1 cellular context compared by ENCODE assay signal in the genomic region with DNA sequence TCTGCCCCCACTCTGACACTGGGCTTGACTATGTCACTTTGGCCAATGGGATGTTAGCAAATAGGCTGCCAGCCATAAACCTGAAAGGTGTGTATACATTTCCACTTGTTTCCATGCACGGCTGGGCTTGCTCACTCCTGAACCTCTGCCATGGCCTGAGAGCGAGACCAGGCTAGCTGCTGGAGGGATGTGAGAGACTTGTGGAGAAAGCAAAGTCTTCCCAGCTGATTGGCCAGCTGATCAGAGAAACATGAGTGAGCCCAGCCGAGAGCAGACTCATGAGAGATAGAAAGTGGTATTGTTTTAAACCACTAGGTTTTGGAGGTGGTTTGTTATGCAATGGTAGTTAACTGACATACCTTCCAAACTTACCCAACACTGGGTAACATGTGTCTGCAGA.
TF ChIP-seq lines count a peak whose summit lies in the region.

No MANE protein-coding gene starts in this region.

TF ChIP-seq in IMR-90, 13 proteins besides CTCF, POLR2A, EP300 and RAD21 (continued from another document):
- TF ChIP-seq, protein P1, sequence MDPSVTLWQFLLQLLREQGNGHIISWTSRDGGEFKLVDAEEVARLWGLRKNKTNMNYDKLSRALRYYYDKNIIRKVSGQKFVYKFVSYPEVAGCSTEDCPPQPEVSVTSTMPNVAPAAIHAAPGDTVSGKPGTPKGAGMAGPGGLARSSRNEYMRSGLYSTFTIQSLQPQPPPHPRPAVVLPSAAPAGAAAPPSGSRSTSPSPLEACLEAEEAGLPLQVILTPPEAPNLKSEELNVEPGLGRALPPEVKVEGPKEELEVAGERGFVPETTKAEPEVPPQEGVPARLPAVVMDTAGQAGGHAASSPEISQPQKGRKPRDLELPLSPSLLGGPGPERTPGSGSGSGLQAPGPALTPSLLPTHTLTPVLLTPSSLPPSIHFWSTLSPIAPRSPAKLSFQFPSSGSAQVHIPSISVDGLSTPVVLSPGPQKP (IDR thresholded peaks at IDR 0.05; ENCODE audit: borderline replicate concordance, low read depth, low read length), result no peak
- TF ChIP-seq, protein P2, sequence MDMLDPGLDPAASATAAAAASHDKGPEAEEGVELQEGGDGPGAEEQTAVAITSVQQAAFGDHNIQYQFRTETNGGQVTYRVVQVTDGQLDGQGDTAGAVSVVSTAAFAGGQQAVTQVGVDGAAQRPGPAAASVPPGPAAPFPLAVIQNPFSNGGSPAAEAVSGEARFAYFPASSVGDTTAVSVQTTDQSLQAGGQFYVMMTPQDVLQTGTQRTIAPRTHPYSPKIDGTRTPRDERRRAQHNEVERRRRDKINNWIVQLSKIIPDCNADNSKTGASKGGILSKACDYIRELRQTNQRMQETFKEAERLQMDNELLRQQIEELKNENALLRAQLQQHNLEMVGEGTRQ (IDR thresholded peaks at IDR 0.05; ENCODE audit: low read depth, low read length), result no peak
- TF ChIP-seq MAFK (IDR thresholded peaks at IDR 0.05; ENCODE audit: low read depth, low read length), result no peak
